In genomic region chr13:110887955-110888333, GRCh38 we compare ENCODE assay signal across 18 cellular contexts. TPM values are rescaled to one million over a fixed set of nuclear protein-coding genes. Genes with fewer than 3 reads are reported as not detected.
DNase-seq lines count a peak whose midpoint lies in the region; ATAC-seq, FAIRE-seq and TF ChIP-seq lines count a peak whose summit lies in the region.
"Had no signal": no experiment of that assay in that cellular context is flagged by ENCODE, and none has a peak within 500 bp of the region (broad histone marks: within the 10 kb centered on the region; RNA-seq: fewer than 3 reads in every experiment).

No MANE protein-coding gene starts in this region.

- TF ChIP-seq POLR2A in GM19193 (IDR thresholded peaks at IDR 0.05; ENCODE audit: extremely low read depth, insufficient read depth, insufficient read length) (peak; percentile 15), body of pancreas (IDR thresholded peaks at IDR 0.05) (no peak)

- H3K9me3 ChIP-seq in body of pancreas (no peaks in the 10 kb centered on the region), kidney (ENCODE audit: control insufficient read depth in 1 of 2, low read length in 2 of 2) (no peaks in the 10 kb centered on the region)
- H3K9me3 ChIP-seq: breast epithelium had no signal

- H3K27me3 ChIP-seq in body of pancreas = no peaks in the 10 kb centered on the region
- H3K27me3 ChIP-seq: breast epithelium had no signal

- FAIRE-seq in kidney (lab: Jason Lieb, UNC) = no peak
- FAIRE-seq: endothelial cell of umbilical vein, RCC 7860, urothelium cell line had no signal

- H3K27ac ChIP-seq in body of pancreas = peak overlapping the region; percentile 33 to 66 (median 63)
- peak overlapping the region; percentile 54 to 65 for H3K27ac ChIP-seq in kidney (ENCODE audit: low read depth in 2 of 2, low read length in 2 of 2)
- H3K27ac ChIP-seq: KMS-11 had no signal

- no peak overlapping the region for H3K9ac ChIP-seq in kidney (ENCODE audit: low read length in 2 of 2)
- H3K9ac ChIP-seq: KMS-11 had no signal

- no peak overlapping the region for H3K4me3 ChIP-seq in body of pancreas
- no peak overlapping the region for H3K4me3 ChIP-seq in kidney (ENCODE audit: low read length in 2 of 2)
- H3K4me3 ChIP-seq: breast epithelium had no signal

- DNase-seq in body of pancreas (no peak), kidney (peak; percentile 73), retina (peak; percentile 22)
- no peak for DNase-seq in stimulated activated CD4-positive, alpha-beta T cell treated with anti-CD3 and anti-CD28 coated beads, Interleukin-1b, Interleukin-23, amount 100 ng/mL, for 48 hours
- DNase-seq: activated CD4-positive, alpha-beta T cell treated with anti-CD3 and anti-CD28 coated beads for 48 hours; NCI-H1694; NCI-H524 treated with DMSO at 0.1 percent for 48 hours; stimulated activated CD8-positive, alpha-beta memory T cell treated with anti-CD3 and anti-CD28 coated beads, Interleukin-4, amount 100 ng/mL, for 48 hours; T-helper 17 cell had no signal

- WGBS in body of pancreas, 2 donors = 43 to 53% methylated on average over 8 of the region's 8 CpGs

- H3K36me3 ChIP-seq in body of pancreas (replicated peaks in 1 of 2; ENCODE audit: insufficient read depth in 1 of 2, low read depth in 2 of 2) (peaks cover 0 to 5% of the 10 kb centered on the region in 2 donors), kidney (ENCODE audit: control insufficient read depth in 1 of 2, insufficient read depth in 2 of 2, low read length in 2 of 2) (peaks cover 0 to 3% of the 10 kb centered on the region in 2 donors)
- H3K36me3 ChIP-seq: breast epithelium had no signal

- H3K4me1 ChIP-seq in body of pancreas (peaks cover 28% of the 10 kb centered on the region), kidney (ENCODE audit: control insufficient read depth in 1 of 2, insufficient read depth in 1 of 2, low read depth in 1 of 2, low read length in 2 of 2) (peaks cover 0 to 15% of the 10 kb centered on the region in 2 donors)
- H3K4me1 ChIP-seq: breast epithelium had no signal

- intact Hi-C loops in body of pancreas (cut with DNase I) (no loop called here), kidney (cut with DNase I) (no loop called here)

- TF ChIP-seq CTCF in body of pancreas (IDR thresholded peaks at IDR 0.05) = no peak
- no peak for TF ChIP-seq CTCF in kidney (IDR thresholded peaks at IDR 0.05; ENCODE audit: borderline replicate concordance, extremely low read depth, insufficient read depth)

- peak; percentile 72 for ATAC-seq in body of pancreas
- no peak for ATAC-seq in GM18519 (IDR thresholded peaks at IDR 0.05; ENCODE audit: low FRiP score, unreplicated experiment)
- ATAC-seq in GM21619 (IDR thresholded peaks at IDR 0.05; ENCODE audit: unreplicated experiment) = no peak
- no peak for ATAC-seq in GM19452 (IDR thresholded peaks at IDR 0.05; ENCODE audit: unreplicated experiment)
- ATAC-seq: T-helper 17 cell had no signal

RNA-seq across cellular contexts. Expression of gene ANKRD10, which starts 26.9 kb away (rescaled TPM):
- total RNA-seq in body of pancreas = 100 to 1,000 TPM; 117 to 124 TPM
- total RNA-seq in kidney = 159 TPM
- polyA plus RNA-seq in kidney (ENCODE audit: insufficient read depth, low read depth, low replicate concordance) = 64.9 TPM

Comparison
In these comparisons a context has a peak if more than half of its experiments do, and no peak if none do; other contexts are left out.
1. DNase-seq: peak in kidney (single experiment) and retina (single experiment); none in body of pancreas (0 of 4) and stimulated activated CD4-positive, alpha-beta T cell treated with anti-CD3 and anti-CD28 coated beads, Interleukin-1b, Interleukin-23, amount 100 ng/mL, for 48 hours (single experiment).